Comparison of ENCODE assay signal across 25 cellular contexts in the genomic region with DNA sequence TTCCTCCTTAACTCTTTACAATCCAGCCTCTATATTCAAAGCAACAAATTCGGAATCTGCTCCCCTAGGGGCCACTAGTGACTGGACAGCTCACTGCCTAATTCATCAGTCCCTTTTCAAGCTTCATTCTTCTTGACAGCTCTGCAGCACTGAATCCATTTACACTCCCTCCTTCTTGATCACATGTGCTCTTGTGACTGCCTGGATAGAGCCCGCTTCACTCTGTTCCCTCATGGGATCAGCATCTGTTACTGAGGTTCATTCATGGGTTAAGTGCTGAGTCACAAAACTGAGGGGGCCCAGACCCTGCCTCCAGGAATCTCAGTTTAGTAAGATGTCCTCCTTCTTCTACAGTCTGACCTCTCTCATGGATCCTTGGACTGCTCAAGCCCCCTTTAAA.
"Had no signal": no experiment of that assay in that cellular context is flagged by ENCODE, and none has a peak within 500 bp of the region (broad histone marks: within the 10 kb centered on the region; RNA-seq: fewer than 3 reads in every experiment).

No MANE protein-coding gene starts in this region.

- H3K4me3 ChIP-seq: esophagus muscularis mucosa, gastroesophageal sphincter, lung, neural progenitor cell, pancreas, right lobe of liver, spleen, tibial artery, upper lobe of right lung, vagina had no signal

- ATAC-seq: gastroesophageal sphincter; left colon; naive thymus-derived CD4-positive, alpha-beta T cell; pancreas; stimulated activated memory B cell treated with anti-CD40 and anti-IgM and Interleukin-4, amounts not matched to agents 10 μg/mL and 1 μg/mL and 100 μg/mL, for 72 hours had no signal

- DNase-seq: cortex of kidney; effector memory CD4-positive, alpha-beta T cell; kidney; left colon; left ventricle myocardium superior; mesenchymal stem cell; naive thymus-derived CD4-positive, alpha-beta T cell; nucleus accumbens; pancreas; right lobe of liver; spleen; stimulated activated CD4-positive, alpha-beta T cell treated with anti-CD3 and anti-CD28 coated beads, Interleukin-15, amount 100 ng/mL, for 24 hours; stimulated activated CD4-positive, alpha-beta T cell treated with anti-CD3 and anti-CD28 coated beads, Interleukin-1b, Interleukin-23, amount 100 ng/mL, for 48 hours; stimulated activated CD4-positive, alpha-beta T cell treated with anti-CD3 and anti-CD28 coated beads, Interleukin-4, amount 100 ng/mL, for 24 hours; tibial artery; upper lobe of right lung had no signal

- H3K4me2 ChIP-seq: neural progenitor cell had no signal

- H3K27me3 ChIP-seq: esophagus muscularis mucosa, gastroesophageal sphincter, neural progenitor cell, pancreas, right lobe of liver, spleen, tibial artery, upper lobe of right lung, vagina had no signal

- H3K9me3 ChIP-seq: esophagus muscularis mucosa, gastroesophageal sphincter, pancreas, right lobe of liver, spleen, tibial artery, upper lobe of right lung, vagina had no signal

- H3K4me1 ChIP-seq: esophagus muscularis mucosa, pancreas, right lobe of liver, tibial artery, upper lobe of right lung, vagina had no signal

- H3K27me3 Mint-ChIP-seq: progenitor cell of endocrine pancreas; stimulated activated memory B cell treated with anti-CD40 and anti-IgM and Interleukin-4, amounts not matched to agents 10 μg/mL and 1 μg/mL and 100 μg/mL, for 72 hours; stimulated activated naive CD8-positive, alpha-beta T cell treated with anti-CD3 and anti-CD28 coated beads, Interleukin-15, Interleukin-2, amounts not matched to agents 100 ng/mL and 50 ng/mL, for 24 hours had no signal

- H3K27ac ChIP-seq: epithelial cell of prostate, gastroesophageal sphincter, neural progenitor cell, pancreas, right lobe of liver, tibial artery, vagina had no signal

- H3K9me3 Mint-ChIP-seq: stimulated activated memory B cell treated with anti-CD40 and anti-IgM and Interleukin-4, amounts not matched to agents 10 μg/mL and 1 μg/mL and 100 μg/mL, for 72 hours; stimulated activated naive CD8-positive, alpha-beta T cell treated with anti-CD3 and anti-CD28 coated beads, Interleukin-15, Interleukin-2, amounts not matched to agents 100 ng/mL and 50 ng/mL, for 24 hours had no signal

- H3K27ac Mint-ChIP-seq: naive thymus-derived CD4-positive, alpha-beta T cell; neural progenitor cell; progenitor cell of endocrine pancreas; stimulated activated naive CD8-positive, alpha-beta T cell treated with anti-CD3 and anti-CD28 coated beads, Interleukin-15, Interleukin-2, amounts not matched to agents 100 ng/mL and 50 ng/mL, for 24 hours had no signal

- H3K36me3 ChIP-seq: neural progenitor cell, pancreas, right lobe of liver, tibial artery, upper lobe of right lung, vagina had no signal

- H3K4me3 Mint-ChIP-seq: naive thymus-derived CD4-positive, alpha-beta T cell; neural progenitor cell; stimulated activated memory B cell treated with anti-CD40 and anti-IgM and Interleukin-4, amounts not matched to agents 10 μg/mL and 1 μg/mL and 100 μg/mL, for 72 hours; stimulated activated naive CD8-positive, alpha-beta T cell treated with anti-CD3 and anti-CD28 coated beads, Interleukin-15, Interleukin-2, amounts not matched to agents 100 ng/mL and 50 ng/mL, for 24 hours had no signal

- H3K36me3 Mint-ChIP-seq: naive thymus-derived CD4-positive, alpha-beta T cell; neural progenitor cell had no signal

- H3K9ac ChIP-seq: neural progenitor cell had no signal

- H2AFZ ChIP-seq: neural progenitor cell had no signal
